Comparison of ENCODE assay signal across 8 cellular contexts in the genomic region with DNA sequence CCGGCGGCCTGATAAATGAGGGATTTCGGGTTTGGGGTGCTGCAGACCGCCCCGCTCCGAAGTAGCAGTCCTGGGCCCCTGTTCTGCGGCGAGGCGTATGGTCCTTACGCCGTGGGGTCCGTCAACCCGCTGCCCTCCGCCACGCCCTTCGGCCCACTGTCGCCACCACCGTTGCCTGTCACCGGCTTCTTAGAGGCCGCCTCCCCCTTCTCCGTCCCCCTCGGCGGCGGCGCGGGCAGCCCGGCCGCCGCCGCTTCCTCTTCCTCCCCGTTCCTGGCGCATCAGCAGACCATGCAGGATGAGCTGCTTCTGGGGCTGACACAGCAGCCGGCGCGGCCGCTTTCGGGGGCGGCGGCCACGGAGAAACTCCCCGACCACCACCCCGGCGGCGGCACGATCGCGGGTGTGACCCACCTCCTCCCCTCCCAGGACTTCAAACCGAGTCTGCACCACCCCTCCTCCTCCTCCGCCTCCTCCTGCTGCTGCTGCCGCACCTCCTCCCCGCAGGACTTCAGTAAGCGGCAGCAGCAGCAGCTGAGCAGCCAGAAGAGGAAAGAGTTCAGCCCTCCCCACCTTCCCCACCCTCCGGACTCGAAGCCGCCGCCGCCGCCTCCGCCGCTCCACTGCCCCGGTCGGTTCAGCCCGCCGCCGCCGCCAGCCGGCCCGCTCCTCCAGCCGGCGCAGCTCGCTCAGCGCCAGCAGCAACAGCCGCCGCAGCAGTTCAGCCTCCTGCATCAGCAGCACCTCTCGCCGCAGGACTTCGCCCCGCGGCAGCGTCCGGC. TPM values are rescaled to one million over a fixed set of nuclear protein-coding genes. Genes with fewer than 3 reads are reported as not detected.
A peak's percentile ranks its signal among the peaks of the same experiment; 100 is the strongest.
DNase-seq lines count a peak whose midpoint lies in the region; ATAC-seq lines count a peak whose summit lies in the region.

No MANE protein-coding gene starts in this region.

- no peaks in the 10 kb centered on the region for H3K79me1 ChIP-seq in neuronal stem cell (ENCODE audit: low read depth, low read length)

- DNase-seq in D341Med (ENCODE audit: low spot score) (peak; percentile 73), SJCRH30 (peak; percentile 51 to 63), foreskin melanocyte (peak; percentile 95), neuronal stem cell (ENCODE audit: low spot score) (peak; percentile 71), substantia nigra (lab: John Stamatoyannopoulos, UW) (peak; percentile 23 to 92 (median 73))
- DNase-seq in activated naive CD4-positive, alpha-beta T cell (lab: John Stamatoyannopoulos, UW) = peak; percentile 42 to 74 (median 60)

- no peak overlapping the region for H3K4ac ChIP-seq in neuronal stem cell (ENCODE audit: low read length)

- peak overlapping the region; percentile 78 for H3K4me3 ChIP-seq in HUES64 (ENCODE audit: low read length)
- peak overlapping the region; percentile 78 for H3K4me3 ChIP-seq in SJCRH30
- peak overlapping the region; percentile 80 to 99 for H3K4me3 ChIP-seq in neuronal stem cell (ENCODE audit: low read length in 2 of 2)

- peak; percentile 20 for ATAC-seq in GM21515 (IDR thresholded peaks at IDR 0.05; ENCODE audit: unreplicated experiment)

- H2BK120ac ChIP-seq in neuronal stem cell (ENCODE audit: low read depth, low read length) = no peak overlapping the region

- peak overlapping the region; percentile 95 for H2BK5ac ChIP-seq in neuronal stem cell (ENCODE audit: low read length)

- peak overlapping the region; percentile 63 for H3K14ac ChIP-seq in neuronal stem cell (ENCODE audit: low read length)

- H2AK5ac ChIP-seq in neuronal stem cell (ENCODE audit: low read depth, low read length) = no peak overlapping the region

- no peak overlapping the region for H2BK12ac ChIP-seq in neuronal stem cell (ENCODE audit: low read length)

- no peak overlapping the region for H4K8ac ChIP-seq in neuronal stem cell (ENCODE audit: low read depth, low read length)

- peak overlapping the region; percentile 94 for H3K4me2 ChIP-seq in neuronal stem cell (ENCODE audit: insufficient read depth, low read length, poor library complexity, severe bottlenecking)

- H3K27ac ChIP-seq in HUES64 (ENCODE audit: low read depth, low read length) = peak overlapping the region; percentile 76; the same call in 1 of the 2 replicates
- peak overlapping the region; percentile 32; the same call in 1 of the 2 replicates for H3K27ac ChIP-seq in SJCRH30
- peak overlapping the region; percentile 84 for H3K27ac ChIP-seq in neuronal stem cell (replicated peaks; ENCODE audit: low read length)
- H3K27ac ChIP-seq in substantia nigra (ENCODE audit: low read depth, low read length, poor library complexity, severe bottlenecking) = peak overlapping the region; percentile 100

- no peaks in the 10 kb centered on the region for H3K9me3 ChIP-seq in HUES64 (ENCODE audit: insufficient read depth, low read depth, low read length)
- H3K9me3 ChIP-seq in SJCRH30 (replicated peaks) = no peaks in the 10 kb centered on the region
- no peaks in the 10 kb centered on the region for H3K9me3 ChIP-seq in neuronal stem cell (replicated peaks in 1 of 2; ENCODE audit: control insufficient read depth in 2 of 2, insufficient read depth in 1 of 2, low read depth in 1 of 2, low read length in 2 of 2)

- H3K36me3 ChIP-seq in HUES64 (ENCODE audit: insufficient read depth, low read length) = no peaks in the 10 kb centered on the region
- no peaks in the 10 kb centered on the region for H3K36me3 ChIP-seq in SJCRH30
- H3K36me3 ChIP-seq in neuronal stem cell (replicated peaks in 1 of 2; ENCODE audit: control insufficient read depth in 2 of 2, insufficient read depth in 2 of 2, low read length in 2 of 2) = no peaks in the 10 kb centered on the region

- peak overlapping the region; percentile 99 for H2AFZ ChIP-seq in neuronal stem cell (ENCODE audit: low read length)

- peak overlapping the region; percentile 95 for H3K18ac ChIP-seq in neuronal stem cell (ENCODE audit: low read length)

- H2BK15ac ChIP-seq in neuronal stem cell (ENCODE audit: low read length) = peak overlapping the region; percentile 89

- H4K91ac ChIP-seq in neuronal stem cell (ENCODE audit: low read depth, low read length, poor library complexity) = peak overlapping the region; percentile 98

- H3K4me1 ChIP-seq in HUES64 (ENCODE audit: insufficient read depth, low read length) (peaks cover 30% of the 10 kb centered on the region), SJCRH30 (peaks cover 8% of the 10 kb centered on the region; the same call in 1 of the 2 replicates), neuronal stem cell (ENCODE audit: control insufficient read depth in 2 of 2, insufficient read depth in 1 of 2, low read depth in 1 of 2, low read length in 2 of 2) (no peaks in the 10 kb centered on the region)

- under 1% methylated on average over 81 of the region's 81 CpGs for whole genome bisulfite sequencing in HUES64
- WGBS in neuronal stem cell (ENCODE audit: extremely low coverage in 2 of 2, insufficient read length in 2 of 2, insufficient replicate concordance in 1 of 2), 2 donors = no CpG with 5 or more reads among the region's 81 CpGs

- H3K9ac ChIP-seq in HUES64 (ENCODE audit: low read depth, low read length) = peak overlapping the region; percentile 48
- peak overlapping the region; percentile 83 for H3K9ac ChIP-seq in neuronal stem cell (ENCODE audit: low read depth, low read length, poor library complexity)

- H3K23ac ChIP-seq in neuronal stem cell (ENCODE audit: low read depth, low read length, poor library complexity) = peak overlapping the region; percentile 95

- peaks cover 36% of the 10 kb centered on the region for H3K27me3 ChIP-seq in HUES64 (ENCODE audit: insufficient read depth, low read length)
- H3K27me3 ChIP-seq in SJCRH30 = peaks cover 4% of the 10 kb centered on the region; the same call in 1 of the 2 replicates
- peaks cover 4 to 37% (median 15%) of the 10 kb centered on the region in 3 experiments for H3K27me3 ChIP-seq in neuronal stem cell (ENCODE audit: control insufficient read depth in 3 of 3, insufficient read depth in 3 of 3, low read depth in 1 of 3, low read length in 3 of 3)

RNA-seq across cellular contexts. Expression of gene CPEB2, which starts 0.6 kb away (rescaled TPM):
- 1.0 TPM for polyA plus RNA-seq in HUES64 (2013, experiment 1 of 2)
- polyA plus RNA-seq in HUES64 (2013, experiment 2 of 2) = 2.7 TPM
- total RNA-seq in SJCRH30 (2014; rRNA removed; shearing (Covaris generic)) = 0.56 and 0.73 TPM in 2 replicates
- 0.70 TPM for polyA plus RNA-seq in neuronal stem cell (2013, experiment 1 of 2)
- 0.73 TPM for polyA plus RNA-seq in neuronal stem cell (2013, experiment 2 of 2)

Comparison
In these comparisons a context has a peak if more than half of its experiments do, and no peak if none do; other contexts are left out.
1. Peak in every context shown above with its lines: DNase-seq, ATAC-seq, H3K4me3 ChIP-seq and H3K27ac ChIP-seq.
2. H3K27ac ChIP-seq: peak in every context shown above with its lines; median percentile 100 in substantia nigra; 84 in neuronal stem cell; 76 in HUES64; 32 in SJCRH30.